In the genomic region with DNA sequence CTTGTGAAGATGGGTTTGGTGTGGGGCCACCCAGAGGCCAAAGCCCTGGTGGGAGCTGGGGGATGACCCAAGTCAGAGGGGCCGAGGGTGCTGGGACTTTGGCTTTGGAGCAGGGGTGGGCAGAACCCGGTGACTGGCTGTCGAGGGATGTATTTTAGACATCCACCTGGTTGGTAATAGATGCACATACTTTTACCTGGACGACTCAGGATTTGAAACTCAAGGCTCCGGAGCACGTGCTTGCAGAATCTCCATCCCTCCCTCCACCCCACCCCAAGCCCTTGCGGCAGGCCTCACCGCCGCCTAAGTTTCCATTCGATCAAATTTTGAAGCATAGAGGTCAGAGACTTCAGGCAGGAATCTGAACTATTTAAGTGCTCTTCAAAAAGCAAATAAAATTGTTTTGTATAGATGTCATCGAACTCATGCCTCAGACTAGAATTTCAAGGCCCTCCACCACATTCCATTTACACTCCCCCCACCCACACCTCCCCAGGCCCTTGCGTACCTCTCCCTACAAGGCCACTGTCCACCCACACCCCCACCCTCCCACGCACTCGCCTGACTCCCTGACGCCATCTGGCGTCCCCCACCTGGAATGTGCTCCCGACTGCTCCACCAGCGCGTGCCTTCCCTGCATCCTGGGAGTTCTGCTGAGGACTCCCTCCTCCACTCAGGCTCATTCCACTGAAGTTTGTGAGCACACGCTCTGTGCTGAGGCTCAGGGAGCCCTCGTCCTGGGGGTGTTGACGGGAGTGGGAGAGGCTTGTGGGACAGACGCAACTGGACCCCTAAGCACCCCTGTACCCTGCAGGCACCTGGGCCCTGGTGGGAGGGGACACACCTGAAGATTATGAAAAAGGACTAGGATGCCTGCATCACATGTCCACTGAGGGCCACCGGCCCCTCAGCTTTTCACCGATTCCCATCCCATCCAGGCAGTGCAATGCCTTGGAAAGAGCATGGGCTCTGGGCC, we compare ENCODE assay signal across 8 cellular contexts. TPM values are rescaled to one million over a fixed set of nuclear protein-coding genes. Genes with fewer than 3 reads are reported as not detected.
A peak's percentile ranks its signal among the peaks of the same experiment; 100 is the strongest.
DNase-seq lines count a peak whose midpoint lies in the region; ATAC-seq and TF ChIP-seq lines count a peak whose summit lies in the region.

No MANE protein-coding gene starts in this region.

- peak in 1 of 2 donors; percentile 26 for TF ChIP-seq POLR2A in tibial nerve (IDR thresholded peaks at IDR 0.05)

- H3K9me3 Mint-ChIP-seq in central memory CD8-positive, alpha-beta T cell = no peaks in the 10 kb centered on the region

- TF ChIP-seq RAD21 in Ishikawa (IDR thresholded peaks at IDR 0.05; ENCODE audit: low read depth) (peak; percentile 62; the same call in 1 of the 2 replicates), liver (IDR thresholded peaks at IDR 0.05) (peak; percentile 78 to 82)

- TF ChIP-seq EP300 in Ishikawa (IDR thresholded peaks at IDR 0.05; ENCODE audit: borderline replicate concordance) (no peak), tibial nerve (IDR thresholded peaks at IDR 0.05) (peak in 1 of 2 donors; percentile 79)

- no peaks in the 10 kb centered on the region for H3K9me3 ChIP-seq in liver (ENCODE audit: control insufficient read depth in 4 of 4, low read length in 3 of 4)
- H3K9me3 ChIP-seq in tibial nerve = no peaks in the 10 kb centered on the region

- 43% methylated on average over 25 of the region's 25 CpGs for WGBS in liver
- WGBS in tibial nerve, 2 donors = 49 to 51% methylated on average over 25 of the region's 25 CpGs

- no peak for ATAC-seq in central memory CD8-positive, alpha-beta T cell (replicated peaks; ENCODE audit: extremely low read depth, poor library complexity, severe bottlenecking)
- ATAC-seq in HG02852 (IDR thresholded peaks at IDR 0.05; ENCODE audit: unreplicated experiment) = no peak
- no peak for ATAC-seq in HG03442 (IDR thresholded peaks at IDR 0.05; ENCODE audit: unreplicated experiment)
- no peak for ATAC-seq in GM19351 (IDR thresholded peaks at IDR 0.05; ENCODE audit: unreplicated experiment)

- H3K27me3 Mint-ChIP-seq in central memory CD8-positive, alpha-beta T cell = no peaks in the 10 kb centered on the region

- DNase-seq in AG09319 (ENCODE audit: extremely low read depth, low read depth) = peak; percentile 48
- no peak for DNase-seq in central memory CD8-positive, alpha-beta T cell (ENCODE audit: low spot score in 2 of 2)
- DNase-seq in tibial nerve (ENCODE audit: low spot score in 2 of 2) = peak; percentile 66 to 67

- H3K36me3 ChIP-seq in liver (ENCODE audit: control insufficient read depth in 4 of 4, insufficient read depth in 3 of 4, low read depth in 1 of 4, low read length in 3 of 4) = peaks cover 0 to 2% (median 0%) of the 10 kb centered on the region in 4 donors
- H3K36me3 ChIP-seq in tibial nerve = peaks cover 0 to 24% (median 0%) of the 10 kb centered on the region in 3 donors

- H3K27ac ChIP-seq in liver (ENCODE audit: low read depth in 1 of 2, low read length in 2 of 2) (peak overlapping the region; percentile 87 to 96), tibial nerve (peak overlapping the region; percentile 79 to 90 (median 84))

- H3K4me1 Mint-ChIP-seq in central memory CD8-positive, alpha-beta T cell = peaks cover 4% of the 10 kb centered on the region

- H3K36me3 Mint-ChIP-seq in central memory CD8-positive, alpha-beta T cell (ENCODE audit: insufficient read depth) = peaks cover 5% of the 10 kb centered on the region

- TF ChIP-seq CTCF in AG09319 (IDR thresholded peaks at IDR 0.05; ENCODE audit: low read depth, low read length) (peak; percentile 53), liver (IDR thresholded peaks at IDR 0.05; ENCODE audit: low read depth, low read length, missing input control) (peak; percentile 49), tibial nerve (IDR thresholded peaks at IDR 0.05) (peak in 4 of 5 experiments; percentile 35 to 62 (median 52))

- no peak overlapping the region for H3K4me3 ChIP-seq in liver (ENCODE audit: low read depth in 1 of 3, low read length in 3 of 3)
- H3K4me3 ChIP-seq in tibial nerve = no peak overlapping the region

- H3K27ac Mint-ChIP-seq in central memory CD8-positive, alpha-beta T cell (ENCODE audit: low read depth) = peak overlapping the region; percentile 64

- peak overlapping the region; percentile 36 to 50 for H3K9ac ChIP-seq in liver (ENCODE audit: low read depth in 1 of 2, low read length in 2 of 2)

- no peak overlapping the region for H3K4me3 Mint-ChIP-seq in central memory CD8-positive, alpha-beta T cell

- H3K27me3 ChIP-seq in liver (ENCODE audit: control insufficient read depth in 4 of 4, insufficient read depth in 4 of 4, low read length in 3 of 4) = no peaks in the 10 kb centered on the region
- H3K27me3 ChIP-seq in tibial nerve = no peaks in the 10 kb centered on the region

- H3K4me1 ChIP-seq in liver (ENCODE audit: control insufficient read depth in 4 of 4, insufficient read depth in 4 of 4, low read length in 3 of 4) (peaks cover 26 to 76% (median 57%) of the 10 kb centered on the region in 4 donors), tibial nerve (peaks cover 0 to 73% (median 40%) of the 10 kb centered on the region in 4 donors)

TF ChIP-seq in Ishikawa, 13 proteins besides CTCF, POLR2A, EP300 and RAD21:
- no peak for TF ChIP-seq CEBPB (IDR thresholded peaks at IDR 0.05)
- TF ChIP-seq YY1 (IDR thresholded peaks at IDR 0.05; ENCODE audit: low read depth) = no peak
- TF ChIP-seq, protein P1, sequence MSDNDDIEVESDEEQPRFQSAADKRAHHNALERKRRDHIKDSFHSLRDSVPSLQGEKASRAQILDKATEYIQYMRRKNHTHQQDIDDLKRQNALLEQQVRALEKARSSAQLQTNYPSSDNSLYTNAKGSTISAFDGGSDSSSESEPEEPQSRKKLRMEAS (IDR thresholded peaks at IDR 0.05) = no peak
- TF ChIP-seq, protein P2, sequence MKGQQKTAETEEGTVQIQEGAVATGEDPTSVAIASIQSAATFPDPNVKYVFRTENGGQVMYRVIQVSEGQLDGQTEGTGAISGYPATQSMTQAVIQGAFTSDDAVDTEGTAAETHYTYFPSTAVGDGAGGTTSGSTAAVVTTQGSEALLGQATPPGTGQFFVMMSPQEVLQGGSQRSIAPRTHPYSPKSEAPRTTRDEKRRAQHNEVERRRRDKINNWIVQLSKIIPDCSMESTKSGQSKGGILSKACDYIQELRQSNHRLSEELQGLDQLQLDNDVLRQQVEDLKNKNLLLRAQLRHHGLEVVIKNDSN (IDR thresholded peaks at IDR 0.05) = no peak
- no peak for TF ChIP-seq FOXM1 (IDR thresholded peaks at IDR 0.05; ENCODE audit: borderline replicate concordance, low read depth)
- no peak for TF ChIP-seq CREB1 (IDR thresholded peaks at IDR 0.05; ENCODE audit: low read depth)
- no peak for TF ChIP-seq ZBTB7A (IDR thresholded peaks at IDR 0.05; ENCODE audit: low read depth)
- TF ChIP-seq EGR1 (IDR thresholded peaks at IDR 0.05) = peak; percentile 85; the same call in 1 of the 2 replicates
- TF ChIP-seq TAF1 (IDR thresholded peaks at IDR 0.05; ENCODE audit: low read depth) = no peak
- TF ChIP-seq NFIC (IDR thresholded peaks at IDR 0.05) = no peak
- peak; percentile 61; the same call in 1 of the 2 replicates for TF ChIP-seq TEAD4 (IDR thresholded peaks at IDR 0.05)
- no peak for TF ChIP-seq TCF12 (IDR thresholded peaks at IDR 0.05; ENCODE audit: low read depth)
TF ChIP-seq in Ishikawa: peak in this region for 2.

TF ChIP-seq in liver, 16 proteins besides CTCF, POLR2A, EP300 and RAD21:
- TF ChIP-seq NR2F2 (IDR thresholded peaks at IDR 0.05) (peak; percentile 43), EGR1 (IDR thresholded peaks at IDR 0.05; ENCODE audit: low read depth in 2 of 2) (peak; percentile 94 to 95), TAF1 (conservative IDR thresholded peaks at IDR 0.05) (no peak), FOXA2 (IDR thresholded peaks at IDR 0.05) (no peak), HNF4G (IDR thresholded peaks at IDR 0.05) (peak; percentile 19), RXRA (IDR thresholded peaks at IDR 0.05) (peak; percentile 45 to 73), FOXA1 (IDR thresholded peaks at IDR 0.05) (no peak), HNF4A (conservative IDR thresholded peaks at IDR 0.05) (peak in 1 of 2 donors; percentile 25), GABPA (IDR thresholded peaks at IDR 0.05 in 1 of 2, conservative IDR thresholded peaks at IDR 0.05 in 1 of 2) (no peak), SP1 (IDR thresholded peaks at IDR 0.05) (peak; percentile 52), YY1 (IDR thresholded peaks at IDR 0.05) (no peak)
- TF ChIP-seq, protein P1 (IDR thresholded peaks at IDR 0.05) = no peak
- TF ChIP-seq, protein P3, sequence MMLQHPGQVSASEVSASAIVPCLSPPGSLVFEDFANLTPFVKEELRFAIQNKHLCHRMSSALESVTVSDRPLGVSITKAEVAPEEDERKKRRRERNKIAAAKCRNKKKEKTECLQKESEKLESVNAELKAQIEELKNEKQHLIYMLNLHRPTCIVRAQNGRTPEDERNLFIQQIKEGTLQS (IDR thresholded peaks at IDR 0.05) = no peak
- TF ChIP-seq, protein P4, sequence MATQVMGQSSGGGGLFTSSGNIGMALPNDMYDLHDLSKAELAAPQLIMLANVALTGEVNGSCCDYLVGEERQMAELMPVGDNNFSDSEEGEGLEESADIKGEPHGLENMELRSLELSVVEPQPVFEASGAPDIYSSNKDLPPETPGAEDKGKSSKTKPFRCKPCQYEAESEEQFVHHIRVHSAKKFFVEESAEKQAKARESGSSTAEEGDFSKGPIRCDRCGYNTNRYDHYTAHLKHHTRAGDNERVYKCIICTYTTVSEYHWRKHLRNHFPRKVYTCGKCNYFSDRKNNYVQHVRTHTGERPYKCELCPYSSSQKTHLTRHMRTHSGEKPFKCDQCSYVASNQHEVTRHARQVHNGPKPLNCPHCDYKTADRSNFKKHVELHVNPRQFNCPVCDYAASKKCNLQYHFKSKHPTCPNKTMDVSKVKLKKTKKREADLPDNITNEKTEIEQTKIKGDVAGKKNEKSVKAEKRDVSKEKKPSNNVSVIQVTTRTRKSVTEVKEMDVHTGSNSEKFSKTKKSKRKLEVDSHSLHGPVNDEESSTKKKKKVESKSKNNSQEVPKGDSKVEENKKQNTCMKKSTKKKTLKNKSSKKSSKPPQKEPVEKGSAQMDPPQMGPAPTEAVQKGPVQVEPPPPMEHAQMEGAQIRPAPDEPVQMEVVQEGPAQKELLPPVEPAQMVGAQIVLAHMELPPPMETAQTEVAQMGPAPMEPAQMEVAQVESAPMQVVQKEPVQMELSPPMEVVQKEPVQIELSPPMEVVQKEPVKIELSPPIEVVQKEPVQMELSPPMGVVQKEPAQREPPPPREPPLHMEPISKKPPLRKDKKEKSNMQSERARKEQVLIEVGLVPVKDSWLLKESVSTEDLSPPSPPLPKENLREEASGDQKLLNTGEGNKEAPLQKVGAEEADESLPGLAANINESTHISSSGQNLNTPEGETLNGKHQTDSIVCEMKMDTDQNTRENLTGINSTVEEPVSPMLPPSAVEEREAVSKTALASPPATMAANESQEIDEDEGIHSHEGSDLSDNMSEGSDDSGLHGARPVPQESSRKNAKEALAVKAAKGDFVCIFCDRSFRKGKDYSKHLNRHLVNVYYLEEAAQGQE (IDR thresholded peaks at IDR 0.05) = no peak
TF ChIP-seq in liver: peak in this region for 6.

RNA-seq across cellular contexts. Expression of a gene that starts 56.4 kb away (rescaled TPM):
- total RNA-seq in liver = 10 to 100 TPM; 11.6 to 14.6 TPM
- 10 to 100 TPM; 41.0 to 52.2 TPM for polyA plus RNA-seq in liver
- 10 to 100 TPM in 3 of 4 donors, 1 to 10 TPM in 1; 6.1 to 30.8 (median 25.3) TPM for total RNA-seq in tibial nerve

Comparison
In these comparisons a context has a peak if more than half of its experiments do, and no peak if none do; other contexts are left out.
1. DNase-seq: peak in AG09319 (single experiment) and tibial nerve (2 of 2); none in central memory CD8-positive, alpha-beta T cell (0 of 2).
2. Peak in every context shown above with its lines, with median percentiles within 50 percentile points of each other: CTCF ChIP-seq.